25 cellular contexts compared by ENCODE assay signal in genomic region chr9:125483697-125484096, GRCh38.
DNase-seq lines count a peak whose midpoint lies in the region; ATAC-seq and TF ChIP-seq lines count a peak whose summit lies in the region.
"Had no signal": no experiment of that assay in that cellular context is flagged by ENCODE, and none has a peak within 500 bp of the region (broad histone marks: within the 10 kb centered on the region; RNA-seq: fewer than 3 reads in every experiment).

No MANE protein-coding gene starts in this region.

- no peak overlapping the region for H3K4me3 Mint-ChIP-seq in activated naive CD8-positive, alpha-beta T cell
- H3K4me3 Mint-ChIP-seq in activated naive CD8-positive, alpha-beta T cell treated with anti-CD3 and anti-CD28 coated beads, Interleukin-2, amount 50 U/mL, for 24 hours = no peak overlapping the region
- no peak overlapping the region for H3K4me3 Mint-ChIP-seq in T-helper 17 cell
- H3K4me3 Mint-ChIP-seq: CD4-positive, CD25-positive, alpha-beta regulatory T cell; H9 had no signal

- no peak overlapping the region for H2AK5ac ChIP-seq in neuronal stem cell (ENCODE audit: low read depth, low read length)

- no peak for TF ChIP-seq POLR2A in uterus (IDR thresholded peaks at IDR 0.05)

- no peak overlapping the region for H3K23ac ChIP-seq in neuronal stem cell (ENCODE audit: low read depth, low read length, poor library complexity)

- no peaks in the 10 kb centered on the region for H3K27me3 Mint-ChIP-seq in activated naive CD8-positive, alpha-beta T cell
- H3K27me3 Mint-ChIP-seq in activated naive CD8-positive, alpha-beta T cell treated with anti-CD3 and anti-CD28 coated beads, Interleukin-2, amount 50 U/mL, for 24 hours = no peaks in the 10 kb centered on the region
- no peaks in the 10 kb centered on the region for H3K27me3 Mint-ChIP-seq in T-helper 17 cell
- H3K27me3 Mint-ChIP-seq: CD4-positive, CD25-positive, alpha-beta regulatory T cell had no signal

- no peak for DNase-seq in activated naive CD8-positive, alpha-beta T cell treated with anti-CD3 and anti-CD28 coated beads, Interleukin-2, amount 50 U/mL, for 24 hours
- DNase-seq in T-helper 17 cell = no peak
- no peak for DNase-seq in neuronal stem cell (ENCODE audit: low spot score)
- no peak for DNase-seq in uterus
- DNase-seq in mucosa of gallbladder (ENCODE audit: low spot score) = no peak
- no peak for DNase-seq in HEK293T (ENCODE audit: extremely low spot score)
- no peak for DNase-seq in dermis blood vessel endothelial cell
- DNase-seq: 8988T; CD4-positive, CD25-positive, alpha-beta regulatory T cell; DMS153; H9; Kasumi-1; MV-4-11; NCI-H1105; NCI-H1436 treated with DMSO at 0.1 percent for 48 hours; NCI-H187 treated with DMSO at 0.1 percent for 48 hours; NCI-H2107; NCI-H446; NCI-H524 treated with DMSO at 0.1 percent for 48 hours; NCI-H774; NK-92 treated with Interleukin-12 subunit alpha and Interleukin-12 subunit beta, amount 100 ng/mL, for 24 hours; PC-3 had no signal

- H3K4me1 Mint-ChIP-seq in activated naive CD8-positive, alpha-beta T cell (ENCODE audit: low read depth) = no peaks in the 10 kb centered on the region
- no peaks in the 10 kb centered on the region for H3K4me1 Mint-ChIP-seq in activated naive CD8-positive, alpha-beta T cell treated with anti-CD3 and anti-CD28 coated beads, Interleukin-2, amount 50 U/mL, for 24 hours
- peaks cover 8% of the 10 kb centered on the region for H3K4me1 Mint-ChIP-seq in T-helper 17 cell

- H3K27ac Mint-ChIP-seq in activated naive CD8-positive, alpha-beta T cell = peak overlapping the region; percentile 50
- H3K27ac Mint-ChIP-seq in activated naive CD8-positive, alpha-beta T cell treated with anti-CD3 and anti-CD28 coated beads, Interleukin-2, amount 50 U/mL, for 24 hours = no peak overlapping the region
- H3K27ac Mint-ChIP-seq in T-helper 17 cell = peak overlapping the region; percentile 8
- H3K27ac Mint-ChIP-seq: CD4-positive, CD25-positive, alpha-beta regulatory T cell had no signal

- H3K27me3 ChIP-seq in neuronal stem cell (ENCODE audit: control insufficient read depth in 3 of 3, insufficient read depth in 3 of 3, low read depth in 1 of 3, low read length in 3 of 3) (no peaks in the 10 kb centered on the region), uterus (no peaks in the 10 kb centered on the region)
- H3K27me3 ChIP-seq: BLaER1 had no signal

- WGBS in neuronal stem cell (ENCODE audit: extremely low coverage in 2 of 2, insufficient read length in 2 of 2, insufficient replicate concordance in 1 of 2), 2 donors = no CpG with 5 or more reads among the region's 2 CpGs

- CTCF ChIA-PET in HEK293T (lab: Yijun Ruan, JAX) = no interaction called here

- intact Hi-C loops in uterus (cut with DNase I; ENCODE audit: low total_unique reads) = no loop called here

- H4K8ac ChIP-seq in neuronal stem cell (ENCODE audit: low read depth, low read length) = no peak overlapping the region

- H3K79me1 ChIP-seq in neuronal stem cell (ENCODE audit: low read depth, low read length) = no peaks in the 10 kb centered on the region

- H3K9me3 ChIP-seq in T-helper 17 cell (ENCODE audit: control insufficient read depth, low read length, poor library complexity, severe bottlenecking) (no peaks in the 10 kb centered on the region), neuronal stem cell (replicated peaks in 1 of 2; ENCODE audit: control insufficient read depth in 2 of 2, insufficient read depth in 1 of 2, low read depth in 1 of 2, low read length in 2 of 2) (no peaks in the 10 kb centered on the region), uterus (no peaks in the 10 kb centered on the region)
- H3K9me3 ChIP-seq: BLaER1 had no signal

- no peak overlapping the region for H2BK5ac ChIP-seq in neuronal stem cell (ENCODE audit: low read length)

- no peak overlapping the region for H3K9ac ChIP-seq in neuronal stem cell (ENCODE audit: low read depth, low read length, poor library complexity)
- H3K9ac ChIP-seq: BLaER1 had no signal

- no peak for TF ChIP-seq CTCF in uterus (IDR thresholded peaks at IDR 0.05)

- H3K4me3 ChIP-seq in neuronal stem cell (ENCODE audit: low read length in 2 of 2) (no peak overlapping the region), uterus (no peak overlapping the region)
- H3K4me3 ChIP-seq: BLaER1 had no signal

- no peaks in the 10 kb centered on the region for H3K9me3 Mint-ChIP-seq in activated naive CD8-positive, alpha-beta T cell (ENCODE audit: low read depth)
- no peaks in the 10 kb centered on the region for H3K9me3 Mint-ChIP-seq in activated naive CD8-positive, alpha-beta T cell treated with anti-CD3 and anti-CD28 coated beads, Interleukin-2, amount 50 U/mL, for 24 hours
- H3K9me3 Mint-ChIP-seq: H9 had no signal

- no peak overlapping the region for H4K91ac ChIP-seq in neuronal stem cell (ENCODE audit: low read depth, low read length, poor library complexity)

- no peak overlapping the region for H2BK12ac ChIP-seq in neuronal stem cell (ENCODE audit: low read length)

- H3K18ac ChIP-seq in neuronal stem cell (ENCODE audit: low read length) = peak overlapping the region; percentile 52

- H3K4ac ChIP-seq in neuronal stem cell (ENCODE audit: low read length) = no peak overlapping the region

- POLR2A ChIA-PET in HEK293T (lab: Yijun Ruan, JAX) = no interaction called here

- H2BK120ac ChIP-seq in neuronal stem cell (ENCODE audit: low read depth, low read length) = no peak overlapping the region

- H2AFZ ChIP-seq in neuronal stem cell (ENCODE audit: low read length) = no peak overlapping the region

- H3K4me1 ChIP-seq in neuronal stem cell (ENCODE audit: control insufficient read depth in 2 of 2, insufficient read depth in 1 of 2, low read depth in 1 of 2, low read length in 2 of 2) = peaks cover 3 to 6% of the 10 kb centered on the region in 2 donors
- H3K4me1 ChIP-seq in uterus = peaks cover 3 to 12% of the 10 kb centered on the region in 2 donors
- H3K4me1 ChIP-seq: BLaER1 had no signal

- H3K4me2 ChIP-seq in neuronal stem cell (ENCODE audit: insufficient read depth, low read length, poor library complexity, severe bottlenecking) = no peak overlapping the region
- H3K4me2 ChIP-seq: BLaER1 had no signal

- no peak for ATAC-seq in activated naive CD8-positive, alpha-beta T cell treated with anti-CD3 and anti-CD28 coated beads, Interleukin-2, amount 50 U/mL, for 24 hours
- no peak for ATAC-seq in T-helper 17 cell
- ATAC-seq: PC-3 had no signal

- H3K27ac ChIP-seq in neuronal stem cell (replicated peaks; ENCODE audit: low read length) (no peak overlapping the region), uterus (peak overlapping the region; percentile 67 to 84)
- H3K27ac ChIP-seq: BLaER1, HL-60 had no signal

- H3K36me3 ChIP-seq in neuronal stem cell (replicated peaks in 1 of 2; ENCODE audit: control insufficient read depth in 2 of 2, insufficient read depth in 2 of 2, low read length in 2 of 2) = peaks cover under 1 to 10% of the 10 kb centered on the region in 2 donors
- no peaks in the 10 kb centered on the region for H3K36me3 ChIP-seq in uterus

- peaks cover 14% of the 10 kb centered on the region for H3K36me3 Mint-ChIP-seq in activated naive CD8-positive, alpha-beta T cell
- peaks cover 20% of the 10 kb centered on the region for H3K36me3 Mint-ChIP-seq in activated naive CD8-positive, alpha-beta T cell treated with anti-CD3 and anti-CD28 coated beads, Interleukin-2, amount 50 U/mL, for 24 hours (ENCODE audit: low read depth)
- peaks cover 9% of the 10 kb centered on the region for H3K36me3 Mint-ChIP-seq in T-helper 17 cell (ENCODE audit: low read depth)

- no peak overlapping the region for H3K14ac ChIP-seq in neuronal stem cell (ENCODE audit: low read length)

- no peak overlapping the region for H2BK15ac ChIP-seq in neuronal stem cell (ENCODE audit: low read length)

TF ChIP-seq in HEK293T, 16 proteins besides CTCF, POLR2A, EP300 and RAD21:
- no peak for TF ChIP-seq L3MBTL2 (conservative IDR thresholded peaks at IDR 0.05)
